Comparison of ENCODE assay signal across 1 cellular context in genomic region chr19:4723465-4724251, GRCh38.
TF ChIP-seq lines count a peak whose summit lies in the region.

DPP9 (minus strand) TSS chr19:4723842; CDS start chr19:4719906, 3,936 bp downstream.

TF ChIP-seq in GM12878, 131 proteins besides CTCF, POLR2A, EP300 and RAD21 (continued from another document and continues in another):
- TF ChIP-seq, protein P1, sequence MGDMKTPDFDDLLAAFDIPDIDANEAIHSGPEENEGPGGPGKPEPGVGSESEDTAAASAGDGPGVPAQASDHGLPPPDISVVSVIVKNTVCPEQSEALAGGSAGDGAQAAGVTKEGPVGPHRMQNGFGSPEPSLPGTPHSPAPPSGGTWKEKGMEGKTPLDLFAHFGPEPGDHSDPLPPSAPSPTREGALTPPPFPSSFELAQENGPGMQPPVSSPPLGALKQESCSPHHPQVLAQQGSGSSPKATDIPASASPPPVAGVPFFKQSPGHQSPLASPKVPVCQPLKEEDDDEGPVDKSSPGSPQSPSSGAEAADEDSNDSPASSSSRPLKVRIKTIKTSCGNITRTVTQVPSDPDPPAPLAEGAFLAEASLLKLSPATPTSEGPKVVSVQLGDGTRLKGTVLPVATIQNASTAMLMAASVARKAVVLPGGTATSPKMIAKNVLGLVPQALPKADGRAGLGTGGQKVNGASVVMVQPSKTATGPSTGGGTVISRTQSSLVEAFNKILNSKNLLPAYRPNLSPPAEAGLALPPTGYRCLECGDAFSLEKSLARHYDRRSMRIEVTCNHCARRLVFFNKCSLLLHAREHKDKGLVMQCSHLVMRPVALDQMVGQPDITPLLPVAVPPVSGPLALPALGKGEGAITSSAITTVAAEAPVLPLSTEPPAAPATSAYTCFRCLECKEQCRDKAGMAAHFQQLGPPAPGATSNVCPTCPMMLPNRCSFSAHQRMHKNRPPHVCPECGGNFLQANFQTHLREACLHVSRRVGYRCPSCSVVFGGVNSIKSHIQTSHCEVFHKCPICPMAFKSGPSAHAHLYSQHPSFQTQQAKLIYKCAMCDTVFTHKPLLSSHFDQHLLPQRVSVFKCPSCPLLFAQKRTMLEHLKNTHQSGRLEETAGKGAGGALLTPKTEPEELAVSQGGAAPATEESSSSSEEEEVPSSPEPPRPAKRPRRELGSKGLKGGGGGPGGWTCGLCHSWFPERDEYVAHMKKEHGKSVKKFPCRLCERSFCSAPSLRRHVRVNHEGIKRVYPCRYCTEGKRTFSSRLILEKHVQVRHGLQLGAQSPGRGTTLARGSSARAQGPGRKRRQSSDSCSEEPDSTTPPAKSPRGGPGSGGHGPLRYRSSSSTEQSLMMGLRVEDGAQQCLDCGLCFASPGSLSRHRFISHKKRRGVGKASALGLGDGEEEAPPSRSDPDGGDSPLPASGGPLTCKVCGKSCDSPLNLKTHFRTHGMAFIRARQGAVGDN (IDR thresholded peaks at IDR 0.05): peak; percentile 59; the same call in 1 of the 2 replicates
- no peak for TF ChIP-seq NRF1 (conservative IDR thresholded peaks at IDR 0.05; ENCODE audit: low read depth, low read length)
- peak; percentile 96 for TF ChIP-seq ZBTB40 (IDR thresholded peaks at IDR 0.05; ENCODE audit: borderline replicate concordance)
- TF ChIP-seq, protein P2, sequence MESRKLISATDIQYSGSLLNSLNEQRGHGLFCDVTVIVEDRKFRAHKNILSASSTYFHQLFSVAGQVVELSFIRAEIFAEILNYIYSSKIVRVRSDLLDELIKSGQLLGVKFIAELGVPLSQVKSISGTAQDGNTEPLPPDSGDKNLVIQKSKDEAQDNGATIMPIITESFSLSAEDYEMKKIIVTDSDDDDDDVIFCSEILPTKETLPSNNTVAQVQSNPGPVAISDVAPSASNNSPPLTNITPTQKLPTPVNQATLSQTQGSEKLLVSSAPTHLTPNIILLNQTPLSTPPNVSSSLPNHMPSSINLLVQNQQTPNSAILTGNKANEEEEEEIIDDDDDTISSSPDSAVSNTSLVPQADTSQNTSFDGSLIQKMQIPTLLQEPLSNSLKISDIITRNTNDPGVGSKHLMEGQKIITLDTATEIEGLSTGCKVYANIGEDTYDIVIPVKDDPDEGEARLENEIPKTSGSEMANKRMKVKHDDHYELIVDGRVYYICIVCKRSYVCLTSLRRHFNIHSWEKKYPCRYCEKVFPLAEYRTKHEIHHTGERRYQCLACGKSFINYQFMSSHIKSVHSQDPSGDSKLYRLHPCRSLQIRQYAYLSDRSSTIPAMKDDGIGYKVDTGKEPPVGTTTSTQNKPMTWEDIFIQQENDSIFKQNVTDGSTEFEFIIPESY (IDR thresholded peaks at IDR 0.05): peak; percentile 42; the same call in 1 of the 2 replicates
- TF ChIP-seq ZNF207 (IDR thresholded peaks at IDR 0.05; ENCODE audit: borderline replicate concordance): peak; percentile 100
- peak; percentile 73; the same call in 1 of the 2 replicates for TF ChIP-seq PAX5 (IDR thresholded peaks at IDR 0.05; ENCODE audit: borderline replicate concordance, low read depth, low read length)
- TF ChIP-seq BCL11A (IDR thresholded peaks at IDR 0.05; ENCODE audit: low read depth, low read length): 0 out of 2 replicates have a peak, but pooled peaks have one; percentile 36
- 0 out of 2 replicates have a peak, but pooled peaks have one; percentile 41 for TF ChIP-seq NFIC (IDR thresholded peaks at IDR 0.05; ENCODE audit: low read depth, low read length)
- TF ChIP-seq, protein P3, sequence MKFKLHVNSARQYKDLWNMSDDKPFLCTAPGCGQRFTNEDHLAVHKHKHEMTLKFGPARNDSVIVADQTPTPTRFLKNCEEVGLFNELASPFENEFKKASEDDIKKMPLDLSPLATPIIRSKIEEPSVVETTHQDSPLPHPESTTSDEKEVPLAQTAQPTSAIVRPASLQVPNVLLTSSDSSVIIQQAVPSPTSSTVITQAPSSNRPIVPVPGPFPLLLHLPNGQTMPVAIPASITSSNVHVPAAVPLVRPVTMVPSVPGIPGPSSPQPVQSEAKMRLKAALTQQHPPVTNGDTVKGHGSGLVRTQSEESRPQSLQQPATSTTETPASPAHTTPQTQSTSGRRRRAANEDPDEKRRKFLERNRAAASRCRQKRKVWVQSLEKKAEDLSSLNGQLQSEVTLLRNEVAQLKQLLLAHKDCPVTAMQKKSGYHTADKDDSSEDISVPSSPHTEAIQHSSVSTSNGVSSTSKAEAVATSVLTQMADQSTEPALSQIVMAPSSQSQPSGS (IDR thresholded peaks at IDR 0.05; ENCODE audit: low read length): no peak; the same call in 1 of the 2 replicates
- TF ChIP-seq PAX8 (IDR thresholded peaks at IDR 0.05): no peak
- no peak for TF ChIP-seq TCF12 (IDR thresholded peaks at IDR 0.05; ENCODE audit: low read depth, low read length)
- TF ChIP-seq, protein P4, sequence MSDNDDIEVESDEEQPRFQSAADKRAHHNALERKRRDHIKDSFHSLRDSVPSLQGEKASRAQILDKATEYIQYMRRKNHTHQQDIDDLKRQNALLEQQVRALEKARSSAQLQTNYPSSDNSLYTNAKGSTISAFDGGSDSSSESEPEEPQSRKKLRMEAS (IDR thresholded peaks at IDR 0.05; ENCODE audit: low read depth, low read length): peak; percentile 56; the same call in 1 of the 2 replicates
- no peak for TF ChIP-seq JUNB (IDR thresholded peaks at IDR 0.05)
- no peak; a peak in 1 of 4 replicates for TF ChIP-seq IKZF2 (IDR thresholded peaks at IDR 0.05)
- TF ChIP-seq, protein P5, sequence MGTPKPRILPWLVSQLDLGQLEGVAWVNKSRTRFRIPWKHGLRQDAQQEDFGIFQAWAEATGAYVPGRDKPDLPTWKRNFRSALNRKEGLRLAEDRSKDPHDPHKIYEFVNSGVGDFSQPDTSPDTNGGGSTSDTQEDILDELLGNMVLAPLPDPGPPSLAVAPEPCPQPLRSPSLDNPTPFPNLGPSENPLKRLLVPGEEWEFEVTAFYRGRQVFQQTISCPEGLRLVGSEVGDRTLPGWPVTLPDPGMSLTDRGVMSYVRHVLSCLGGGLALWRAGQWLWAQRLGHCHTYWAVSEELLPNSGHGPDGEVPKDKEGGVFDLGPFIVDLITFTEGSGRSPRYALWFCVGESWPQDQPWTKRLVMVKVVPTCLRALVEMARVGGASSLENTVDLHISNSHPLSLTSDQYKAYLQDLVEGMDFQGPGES (IDR thresholded peaks at IDR 0.05): peak; percentile 62
- TF ChIP-seq ZBED1 (IDR thresholded peaks at IDR 0.05; ENCODE audit: borderline replicate concordance): peak; percentile 72; the same call in 1 of the 2 replicates
- TF ChIP-seq USF1 (IDR thresholded peaks at IDR 0.05; ENCODE audit: borderline replicate concordance, extremely low read length, insufficient read depth, low read depth, low read length): no peak
- TF ChIP-seq SPI1 (IDR thresholded peaks at IDR 0.05; ENCODE audit: borderline replicate concordance, insufficient read depth, low read depth, low read length): no peak
- peak; percentile 68 for TF ChIP-seq MTA2 (IDR thresholded peaks at IDR 0.05; ENCODE audit: low read depth)
- TF ChIP-seq MXI1 (IDR thresholded peaks at IDR 0.05; ENCODE audit: low read depth, low read length): peak; percentile 7
- no peak; the same call in 1 of the 2 replicates for TF ChIP-seq MTA3 (IDR thresholded peaks at IDR 0.05; ENCODE audit: borderline replicate concordance, low read length)
- TF ChIP-seq RAD51 (IDR thresholded peaks at IDR 0.05): no peak
- peak; percentile 99 for TF ChIP-seq KLF5 (IDR thresholded peaks at IDR 0.05; ENCODE audit: partially characterized antibody)
- TF ChIP-seq SIX5 (IDR thresholded peaks at IDR 0.05; ENCODE audit: low read depth, low read length, severe bottlenecking): peak; percentile 77
- TF ChIP-seq ZNF24 (IDR thresholded peaks at IDR 0.05): peak; percentile 100
- TF ChIP-seq BHLHE40 (IDR thresholded peaks at IDR 0.05; ENCODE audit: borderline replicate concordance in 1 of 2, low read depth in 2 of 2, low read length in 1 of 2): peak; percentile 98 to 99
- TF ChIP-seq SP1 (IDR thresholded peaks at IDR 0.05; ENCODE audit: low read depth, low read length): peak; percentile 93
- no peak for TF ChIP-seq SUPT20H (IDR thresholded peaks at IDR 0.05; ENCODE audit: borderline replicate concordance, control insufficient read depth, low read depth, low read length)
- TF ChIP-seq MYC (IDR thresholded peaks at IDR 0.05; ENCODE audit: insufficient read depth, insufficient read length, insufficient replicate concordance, low read length, severe bottlenecking): no peak
- peak; percentile 91 for TF ChIP-seq ZBTB11 (CRISPR knock-in tag; IDR thresholded peaks at IDR 0.05)
- peak; percentile 92 for TF ChIP-seq NBN (IDR thresholded peaks at IDR 0.05)
- no peak for TF ChIP-seq YBX1 (IDR thresholded peaks at IDR 0.05)
- TF ChIP-seq ZSCAN29 (IDR thresholded peaks at IDR 0.05): peak; percentile 95
- TF ChIP-seq CREM (IDR thresholded peaks at IDR 0.05; ENCODE audit: low read depth): peak; percentile 92
- TF ChIP-seq SKIL (IDR thresholded peaks at IDR 0.05; ENCODE audit: low read depth, poor library complexity, severe bottlenecking): peak; percentile 94
